ENCODE assay signal across 8 cellular contexts in the genomic region with DNA sequence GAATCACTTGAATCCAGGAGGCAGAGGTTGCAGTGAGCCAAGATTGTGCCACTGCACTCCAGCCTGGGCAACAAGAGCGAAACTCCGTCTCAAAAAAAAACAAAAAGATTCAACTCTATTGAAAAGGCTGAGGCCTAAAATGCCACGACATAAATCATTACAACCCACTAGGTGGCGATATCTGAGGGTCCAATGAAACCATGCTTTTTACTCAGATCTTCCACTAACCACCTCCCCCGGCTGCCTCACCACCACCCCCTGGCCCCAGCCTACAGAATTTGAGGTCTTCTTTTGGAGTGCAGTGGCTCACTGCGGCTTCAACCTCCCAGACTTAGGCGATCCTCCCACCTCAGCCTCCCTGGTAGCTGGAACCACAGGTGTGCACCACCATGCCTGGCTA. TPM values are rescaled to one million over a fixed set of nuclear protein-coding genes. Genes with fewer than 3 reads are reported as not detected.
DNase-seq lines count a peak whose midpoint lies in the region; ATAC-seq, FAIRE-seq and TF ChIP-seq lines count a peak whose summit lies in the region.

No MANE protein-coding gene starts in this region.

- no peaks in the 10 kb centered on the region for H3K9me3 ChIP-seq in CD8-positive, alpha-beta memory T cell (ENCODE audit: low read length)
- H3K9me3 ChIP-seq in T-helper 17 cell (ENCODE audit: control insufficient read depth, low read length, poor library complexity, severe bottlenecking), result no peaks in the 10 kb centered on the region
- no peaks in the 10 kb centered on the region for H3K9me3 ChIP-seq in colonic mucosa
- no peaks in the 10 kb centered on the region for H3K9me3 ChIP-seq in small intestine (ENCODE audit: control insufficient read depth, low read depth)

- no peak for FAIRE-seq in small intestine (lab: Jason Lieb, UNC)

- no peaks in the 10 kb centered on the region for H3K4me1 ChIP-seq in CD8-positive, alpha-beta memory T cell (ENCODE audit: insufficient read depth, low read length)
- H3K4me1 ChIP-seq in colonic mucosa, result no peaks in the 10 kb centered on the region
- no peaks in the 10 kb centered on the region for H3K4me1 ChIP-seq in small intestine (ENCODE audit: control insufficient read depth in 2 of 2, insufficient read depth in 1 of 2, low read depth in 1 of 2, low read length in 1 of 2)

- POLR2A ChIA-PET in CD8-positive, alpha-beta memory T cell (lab: Charles Lee), result no interaction called here

- H3K4me3 Mint-ChIP-seq in CD8-positive, alpha-beta memory T cell, result no peak overlapping the region
- H3K4me3 Mint-ChIP-seq in T-helper 17 cell, result no peak overlapping the region

- DNase-seq in CD8-positive, alpha-beta memory T cell, result peak in 4 of 5 donors; percentile 11 to 53 (median 16)
- peak; percentile 79 for DNase-seq in HT-29 (ENCODE audit: low spot score)
- peak in 1 of 3 donors; percentile 7 for DNase-seq in T-helper 17 cell
- DNase-seq in colonic mucosa, result peak; percentile 29
- peak; percentile 61 for DNase-seq in small intestine
- no peak for DNase-seq in DMS79 (lab: John Stamatoyannopoulos, UW)
- DNase-seq in occipital lobe (lab: John Stamatoyannopoulos, UW), result no peak

- no peaks in the 10 kb centered on the region for H3K27me3 ChIP-seq in CD8-positive, alpha-beta memory T cell (ENCODE audit: insufficient read depth, low read length, poor library complexity, severe bottlenecking)
- H3K27me3 ChIP-seq in colonic mucosa (no peaks in the 10 kb centered on the region), small intestine (ENCODE audit: control insufficient read depth in 2 of 2, insufficient read depth in 2 of 2, low read length in 2 of 2) (no peaks in the 10 kb centered on the region)

- H3K36me3 ChIP-seq in CD8-positive, alpha-beta memory T cell (ENCODE audit: insufficient read depth, low read length), result no peaks in the 10 kb centered on the region
- H3K36me3 ChIP-seq in colonic mucosa (no peaks in the 10 kb centered on the region), small intestine (ENCODE audit: control insufficient read depth in 2 of 2, insufficient read depth in 2 of 2, low read length in 2 of 2) (peaks cover 2 to 7% of the 10 kb centered on the region in 2 donors)

- peaks cover 8 to 13% (median 11%) of the 10 kb centered on the region in 3 donors for H3K36me3 Mint-ChIP-seq in CD8-positive, alpha-beta memory T cell
- H3K36me3 Mint-ChIP-seq in T-helper 17 cell (ENCODE audit: low read depth), result peaks cover 6% of the 10 kb centered on the region

- H3K27me3 Mint-ChIP-seq in CD8-positive, alpha-beta memory T cell, result peaks cover 0 to 2% of the 10 kb centered on the region in 2 donors
- no peaks in the 10 kb centered on the region for H3K27me3 Mint-ChIP-seq in T-helper 17 cell

- H3K9ac ChIP-seq in colonic mucosa (ENCODE audit: low read depth in 2 of 2, low read length in 2 of 2), result no peak overlapping the region

- H3K4me3 ChIP-seq in CD8-positive, alpha-beta memory T cell (ENCODE audit: low read length), result no peak overlapping the region
- H3K4me3 ChIP-seq in colonic mucosa (no peak overlapping the region), small intestine (ENCODE audit: low read depth in 1 of 2, low read length in 2 of 2) (no peak overlapping the region)

- WGBS in small intestine, 3 donors, result 62 to 75% (median 72%) methylated on average over 7 of the region's 7 CpGs

- no peaks in the 10 kb centered on the region for H3K4me1 Mint-ChIP-seq in CD8-positive, alpha-beta memory T cell
- H3K4me1 Mint-ChIP-seq in T-helper 17 cell, result peaks cover 4% of the 10 kb centered on the region

- CTCF ChIA-PET in CD8-positive, alpha-beta memory T cell (lab: Charles Lee), result interaction anchor here (0.7 to 1.6 kb wide), 4 partner anchors 9 to 75 kb away, joined by 3 to 5 read pairs (median 3); no protein-coding TSS in a partner anchor

- ATAC-seq in GM19372 (IDR thresholded peaks at IDR 0.05; ENCODE audit: low read depth, unreplicated experiment) (peak; percentile 88), T-helper 17 cell (peak; percentile 81)

- H3K9me3 Mint-ChIP-seq in CD8-positive, alpha-beta memory T cell, result no peaks in the 10 kb centered on the region

- H3K27ac ChIP-seq in CD8-positive, alpha-beta memory T cell (ENCODE audit: low read depth, low read length), result no peak overlapping the region
- H3K27ac ChIP-seq in colonic mucosa (no peak overlapping the region), small intestine (ENCODE audit: low read depth in 1 of 2, low read length in 1 of 2) (no peak overlapping the region)

- intact Hi-C loops in colonic mucosa (cut with DNase I), result no loop called here

- TF ChIP-seq CTCF in colonic mucosa (IDR thresholded peaks at IDR 0.05), result peak; percentile 20

- H3K27ac Mint-ChIP-seq in CD8-positive, alpha-beta memory T cell, result peak overlapping the region in 1 of 8 donors; percentile 87
- H3K27ac Mint-ChIP-seq in T-helper 17 cell, result no peak overlapping the region

RNA-seq across cellular contexts. Expression of gene AP1S3, which starts 57.5 kb away (rescaled TPM):
- 10 to 100 TPM; 15.4 to 16.9 TPM for total RNA-seq in CD8-positive, alpha-beta memory T cell
- 3.9 TPM for polyA plus RNA-seq in CD8-positive, alpha-beta memory T cell
- total RNA-seq in HT-29 (2014; rRNA removed; shearing (Covaris generic)), result 14.1 and 16.3 TPM in 2 replicates
- 1 to 10 TPM; 1.6 to 2.9 TPM for total RNA-seq in T-helper 17 cell
- total RNA-seq in colonic mucosa, result 10 to 100 TPM in 1 of 2 donors, 1 to 10 TPM in 1; 8.8 to 12.0 TPM
- 1 to 10 TPM; 4.9 to 7.8 (median 5.0) TPM for polyA plus RNA-seq in small intestine
- 2.7 TPM for total RNA-seq in occipital lobe

Comparison
In these comparisons a context has a peak if more than half of its experiments do, and no peak if none do; other contexts are left out.
1. DNase-seq: peak in CD8-positive, alpha-beta memory T cell (4 of 5), HT-29 (single experiment), colonic mucosa (single experiment) and small intestine (single experiment); none in DMS79 (single experiment) and occipital lobe (single experiment).